In the genomic region with DNA sequence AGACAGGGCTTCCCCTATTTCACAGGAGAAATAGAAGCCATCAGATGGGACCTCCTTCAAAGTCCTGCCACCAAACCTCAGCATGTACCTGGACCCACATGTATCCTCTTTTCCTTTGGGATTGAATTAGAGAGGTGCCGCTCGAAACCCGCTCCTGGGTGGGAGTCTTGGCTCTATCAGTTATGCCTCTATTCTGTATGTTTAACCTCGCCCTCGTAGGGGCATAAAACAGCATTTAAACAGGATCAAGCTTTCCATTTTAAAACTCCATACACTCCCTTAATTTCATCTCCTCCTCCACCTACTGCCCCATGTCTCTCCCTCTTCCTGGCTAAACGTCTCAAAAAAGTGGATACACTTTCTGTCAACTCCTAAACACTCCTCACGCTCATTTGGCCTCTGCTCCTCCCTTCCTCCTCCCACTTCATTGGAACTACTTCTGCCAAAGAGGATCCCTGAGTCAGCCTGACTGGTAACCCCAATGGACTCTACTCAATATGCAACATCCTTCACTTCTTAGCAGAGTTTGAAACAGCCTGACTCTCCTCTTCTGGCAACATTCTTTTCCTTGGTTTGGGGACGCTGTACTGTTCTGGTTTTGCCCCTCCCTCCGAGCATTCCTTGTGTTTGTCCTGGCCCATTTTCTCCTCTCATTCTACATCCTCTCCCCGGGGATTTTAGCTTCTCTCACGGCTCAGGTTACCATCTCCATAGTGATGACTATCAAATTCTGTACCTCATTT, we compare ENCODE assay signal across 10 cellular contexts. TPM values are rescaled to one million over a fixed set of nuclear protein-coding genes. Genes with fewer than 3 reads are reported as not detected.
DNase-seq lines count a peak whose midpoint lies in the region; ATAC-seq, FAIRE-seq and TF ChIP-seq lines count a peak whose summit lies in the region.
"Had no signal": no experiment of that assay in that cellular context is flagged by ENCODE, and none has a peak within 500 bp of the region (broad histone marks: within the 10 kb centered on the region; RNA-seq: fewer than 3 reads in every experiment).

No MANE protein-coding gene starts in this region.

- FAIRE-seq in astrocyte (lab: Jason Lieb, UNC), result peak; percentile 99

- H3K27me3 Mint-ChIP-seq in activated naive CD8-positive, alpha-beta T cell, result no peaks in the 10 kb centered on the region
- no peaks in the 10 kb centered on the region for H3K27me3 Mint-ChIP-seq in activated naive CD8-positive, alpha-beta T cell treated with anti-CD3 and anti-CD28 coated beads for 36 hours
- peaks cover 2% of the 10 kb centered on the region for H3K27me3 Mint-ChIP-seq in astrocyte (ENCODE audit: low read depth, unreplicated experiment)
- no peaks in the 10 kb centered on the region for H3K27me3 Mint-ChIP-seq in type B pancreatic cell
- H3K27me3 Mint-ChIP-seq: stimulated activated naive CD8-positive, alpha-beta T cell treated with anti-CD3 and anti-CD28 coated beads, Interleukin-15, Interleukin-2, amounts not matched to agents 100 ng/mL and 50 ng/mL, for 24 hours had no signal

- H3K9ac ChIP-seq in astrocyte (ENCODE audit: low read length), result no peak overlapping the region
- H3K9ac ChIP-seq: BLaER1 treated with 17β-estradiol and CSF1 and Interleukin-3, amounts not matched to agents 10 nM and 100 nM had no signal

- H3K79me2 ChIP-seq in astrocyte (ENCODE audit: insufficient read depth, low read length), result no peaks in the 10 kb centered on the region

- DNase-seq in activated naive CD8-positive, alpha-beta T cell treated with anti-CD3 and anti-CD28 coated beads for 36 hours, result no peak
- DNase-seq in astrocyte (ENCODE audit: low read depth) (peak; percentile 89), hepatic stellate cell (ENCODE audit: low spot score) (peak; percentile 74), type B pancreatic cell (ENCODE audit: extremely low spot score, unreplicated experiment) (no peak), lower lobe of right lung (no peak), putamen (ENCODE audit: low spot score) (no peak)

- intact Hi-C loops in lower lobe of right lung (cut with DNase I), result no loop called here

- H3K4me2 ChIP-seq in astrocyte (ENCODE audit: low read length), result peak overlapping the region; percentile 71

- peaks cover 4% of the 10 kb centered on the region for H3K36me3 ChIP-seq in astrocyte (ENCODE audit: insufficient read depth, low read length)
- peaks cover 34% of the 10 kb centered on the region for H3K36me3 ChIP-seq in lower lobe of right lung

- peak overlapping the region; percentile 16 for H3K27ac ChIP-seq in astrocyte (ENCODE audit: low read depth, low read length)
- H3K27ac ChIP-seq in lower lobe of right lung, result no peak overlapping the region

- no peaks in the 10 kb centered on the region for H3K4me1 Mint-ChIP-seq in activated naive CD8-positive, alpha-beta T cell (ENCODE audit: low read depth)
- H3K4me1 Mint-ChIP-seq in activated naive CD8-positive, alpha-beta T cell treated with anti-CD3 and anti-CD28 coated beads for 36 hours, result peaks cover 6% of the 10 kb centered on the region
- H3K4me1 Mint-ChIP-seq in astrocyte (ENCODE audit: low read depth, unreplicated experiment) (peaks cover 14% of the 10 kb centered on the region), type B pancreatic cell (ENCODE audit: unreplicated experiment) (peaks cover 23% of the 10 kb centered on the region)

- H3K9me3 ChIP-seq in astrocyte (ENCODE audit: insufficient read depth, low read depth, low read length) (no peaks in the 10 kb centered on the region), lower lobe of right lung (no peaks in the 10 kb centered on the region)

- H4K20me1 ChIP-seq in astrocyte (ENCODE audit: insufficient read depth, low read length), result peaks cover 23% of the 10 kb centered on the region

- TF ChIP-seq CTCF in astrocyte (IDR thresholded peaks at IDR 0.05; ENCODE audit: insufficient read depth, low read depth, low read length) (no peak), type B pancreatic cell (conservative IDR thresholded peaks at IDR 0.05) (no peak), lower lobe of right lung (IDR thresholded peaks at IDR 0.05) (no peak)

- H2AFZ ChIP-seq in astrocyte (ENCODE audit: low read depth, low read length), result peak overlapping the region; percentile 22

- H3K27me3 ChIP-seq in astrocyte (ENCODE audit: insufficient read depth, low read length) (no peaks in the 10 kb centered on the region), lower lobe of right lung (ENCODE audit: low read depth) (no peaks in the 10 kb centered on the region)
- H3K27me3 ChIP-seq: BLaER1 treated with 17β-estradiol and CSF1 and Interleukin-3, amounts not matched to agents 10 nM and 100 nM had no signal

- ATAC-seq in lower lobe of right lung (no peak), GM18867 (IDR thresholded peaks at IDR 0.05; ENCODE audit: unreplicated experiment) (no peak)

- peak overlapping the region; percentile 31 for H3K27ac Mint-ChIP-seq in activated naive CD8-positive, alpha-beta T cell
- no peak overlapping the region for H3K27ac Mint-ChIP-seq in activated naive CD8-positive, alpha-beta T cell treated with anti-CD3 and anti-CD28 coated beads for 36 hours
- H3K27ac Mint-ChIP-seq in astrocyte (ENCODE audit: unreplicated experiment) (peak overlapping the region; percentile 8), type B pancreatic cell (peak overlapping the region; percentile 32)
- H3K27ac Mint-ChIP-seq: stimulated activated naive CD8-positive, alpha-beta T cell treated with anti-CD3 and anti-CD28 coated beads, Interleukin-15, Interleukin-2, amounts not matched to agents 100 ng/mL and 50 ng/mL, for 24 hours had no signal

- no peaks in the 10 kb centered on the region for H3K9me3 Mint-ChIP-seq in activated naive CD8-positive, alpha-beta T cell (ENCODE audit: low read depth)
- no peaks in the 10 kb centered on the region for H3K9me3 Mint-ChIP-seq in activated naive CD8-positive, alpha-beta T cell treated with anti-CD3 and anti-CD28 coated beads for 36 hours
- H3K9me3 Mint-ChIP-seq in astrocyte (ENCODE audit: unreplicated experiment) (no peaks in the 10 kb centered on the region), type B pancreatic cell (no peaks in the 10 kb centered on the region)
- H3K9me3 Mint-ChIP-seq: stimulated activated naive CD8-positive, alpha-beta T cell treated with anti-CD3 and anti-CD28 coated beads, Interleukin-15, Interleukin-2, amounts not matched to agents 100 ng/mL and 50 ng/mL, for 24 hours had no signal

- H3K4me3 ChIP-seq in astrocyte (ENCODE audit: insufficient read depth, low read depth, low read length), result no peak overlapping the region
- H3K4me3 ChIP-seq in lower lobe of right lung, result no peak overlapping the region
- H3K4me3 ChIP-seq: BLaER1 treated with 17β-estradiol and CSF1 and Interleukin-3, amounts not matched to agents 10 nM and 100 nM had no signal

- peaks cover 14% of the 10 kb centered on the region for H3K4me1 ChIP-seq in astrocyte (ENCODE audit: insufficient read depth, low read length)
- H3K4me1 ChIP-seq in lower lobe of right lung, result no peaks in the 10 kb centered on the region

- H3K36me3 Mint-ChIP-seq in activated naive CD8-positive, alpha-beta T cell, result peaks cover 17% of the 10 kb centered on the region
- peaks cover 30% of the 10 kb centered on the region for H3K36me3 Mint-ChIP-seq in activated naive CD8-positive, alpha-beta T cell treated with anti-CD3 and anti-CD28 coated beads for 36 hours
- H3K36me3 Mint-ChIP-seq in astrocyte (ENCODE audit: low read depth, unreplicated experiment), result peaks cover 13% of the 10 kb centered on the region
- peaks cover 35% of the 10 kb centered on the region for H3K36me3 Mint-ChIP-seq in type B pancreatic cell

- no peak overlapping the region for H3K4me3 Mint-ChIP-seq in activated naive CD8-positive, alpha-beta T cell
- no peak overlapping the region for H3K4me3 Mint-ChIP-seq in activated naive CD8-positive, alpha-beta T cell treated with anti-CD3 and anti-CD28 coated beads for 36 hours
- H3K4me3 Mint-ChIP-seq in astrocyte (ENCODE audit: unreplicated experiment) (no peak overlapping the region), type B pancreatic cell (no peak overlapping the region)
- H3K4me3 Mint-ChIP-seq: stimulated activated naive CD8-positive, alpha-beta T cell treated with anti-CD3 and anti-CD28 coated beads, Interleukin-15, Interleukin-2, amounts not matched to agents 100 ng/mL and 50 ng/mL, for 24 hours had no signal

RNA-seq across cellular contexts. Expression of a gene that starts 23.0 kb away (rescaled TPM):
- under 1 TPM; 0.26 to 0.29 TPM for total RNA-seq in activated naive CD8-positive, alpha-beta T cell treated with anti-CD3 and anti-CD28 coated beads for 36 hours
- total RNA-seq in astrocyte, result 0.41 TPM in 1 of 2 replicates, not detected in the other
- 19.7 and 20.0 TPM in 2 replicates for total RNA-seq in type B pancreatic cell (ENCODE audit: low replicate concordance)
- 14.3 TPM for total RNA-seq in lower lobe of right lung

Comparison
In these comparisons a context has a peak if more than half of its experiments do, and no peak if none do; other contexts are left out.
1. DNase-seq: peak in astrocyte (single experiment) and hepatic stellate cell (single experiment); none in activated naive CD8-positive, alpha-beta T cell treated with anti-CD3 and anti-CD28 coated beads for 36 hours (single experiment), type B pancreatic cell (single experiment), lower lobe of right lung (single experiment) and putamen (single experiment).
2. RNA of a gene that starts 23.0 kb away (total RNA-seq): 19.7 to 20.0 TPM in type B pancreatic cell and 14.3 TPM in lower lobe of right lung (single experiment); 0.26 to 0.29 TPM in activated naive CD8-positive, alpha-beta T cell treated with anti-CD3 and anti-CD28 coated beads for 36 hours and 0.41 TPM in astrocyte; every median in the first group is over 10 times any median in the second.